Comparison of ENCODE assay signal across 9 cellular contexts in the genomic region with DNA sequence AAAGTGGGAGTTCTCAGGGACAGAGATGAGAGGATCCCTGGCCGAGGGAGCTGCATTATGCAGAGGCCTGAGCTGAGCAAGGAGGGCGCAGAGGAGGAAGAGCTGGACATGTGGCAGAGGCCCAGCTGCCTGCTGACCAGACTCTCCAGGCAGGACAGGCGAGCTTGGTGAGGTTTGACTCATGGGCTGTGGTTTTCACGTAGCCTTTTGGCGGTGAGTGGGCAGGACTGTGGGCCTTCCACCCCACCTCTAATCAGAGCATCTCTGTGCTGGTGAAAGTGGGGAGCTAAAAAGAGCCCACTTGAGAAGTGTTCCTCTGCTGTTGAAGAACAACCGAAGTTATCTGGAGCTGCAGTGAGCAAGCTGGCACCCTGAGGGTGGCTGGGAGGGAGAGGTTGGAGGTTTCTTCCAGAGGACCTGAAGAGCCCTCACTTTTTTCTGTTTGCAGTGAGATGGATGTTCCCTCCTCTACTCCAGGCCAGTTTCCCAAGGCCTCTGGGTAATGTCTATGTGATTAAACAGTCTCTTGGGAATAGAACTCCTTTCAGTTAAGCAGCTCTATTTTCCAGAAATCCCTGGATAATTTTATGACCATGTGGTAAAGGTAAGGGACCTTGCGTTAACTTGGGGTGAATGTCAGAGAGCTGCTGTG. TPM values are rescaled to one million over a fixed set of nuclear protein-coding genes. Genes with fewer than 3 reads are reported as not detected.
DNase-seq lines count a peak whose midpoint lies in the region; TF ChIP-seq lines count a peak whose summit lies in the region.
"Had no signal": no experiment of that assay in that cellular context is flagged by ENCODE, and none has a peak within 500 bp of the region (broad histone marks: within the 10 kb centered on the region; RNA-seq: fewer than 3 reads in every experiment).

No MANE protein-coding gene starts in this region.

- H3K36me3 ChIP-seq in PC-9 (ENCODE audit: low read depth) (no peaks in the 10 kb centered on the region), esophagus muscularis mucosa (no peaks in the 10 kb centered on the region)

- no peaks in the 10 kb centered on the region for H3K27me3 ChIP-seq in PC-9 (ENCODE audit: insufficient read depth, low read depth)
- H3K27me3 ChIP-seq in esophagus muscularis mucosa: no peaks in the 10 kb centered on the region

- intact Hi-C loops in PC-9 (cut with micrococcal nuclease; ENCODE audit: unreplicated experiment) (no loop called here), esophagus muscularis mucosa (cut with DNase I) (no loop called here)
- intact Hi-C loops in activated CD4-positive, alpha-beta T cell treated with anti-CD3 and anti-CD28 coated beads, Interleukin-2, amount 10 ng/mL, durations not matched to agents 24 days and 14 days (cut with micrococcal nuclease): no loop called here

- no peak for TF ChIP-seq CTCF in AG04449 (IDR thresholded peaks at IDR 0.05; ENCODE audit: insufficient read depth, low read length, missing control alignments)
- no peak for TF ChIP-seq CTCF in PC-9 (conservative IDR thresholded peaks at IDR 0.05)
- TF ChIP-seq CTCF in esophagus muscularis mucosa (IDR thresholded peaks at IDR 0.05): no peak
- no peak for TF ChIP-seq CTCF in nephron progenitor cell (IDR thresholded peaks at IDR 0.05)

- peaks cover 91% of the 10 kb centered on the region for H3K79me2 ChIP-seq in PC-9 (ENCODE audit: low read depth)

- POLR2A ChIA-PET in AG04449 (lab: Yijun Ruan, JAX): interaction anchor here (0.8 to 1.6 kb wide), 2 partner anchors 10 to 15 kb away, joined by 3 to 6 read pairs; no protein-coding TSS in a partner anchor
- POLR2A ChIA-PET in PC-9 (lab: Charles Lee; ENCODE audit: unreplicated experiment): interaction anchor here (0.6 kb wide), 1 partner anchor 514 kb away, joined by 10 read pairs; no protein-coding TSS in a partner anchor

- 53% methylated on average over 7 of the region's 7 CpGs for WGBS in esophagus muscularis mucosa

- H3K9me3 ChIP-seq in PC-9 (ENCODE audit: insufficient read depth, low read depth) (no peaks in the 10 kb centered on the region), esophagus muscularis mucosa (no peaks in the 10 kb centered on the region)

- peak overlapping the region; percentile 74 for H3K4me2 ChIP-seq in PC-9

- no peak overlapping the region for H3K4me3 ChIP-seq in AG04449 (ENCODE audit: low read depth, low read length)
- no peak overlapping the region; the same call in 1 of the 2 replicates for H3K4me3 ChIP-seq in PC-9
- H3K4me3 ChIP-seq in esophagus muscularis mucosa: no peak overlapping the region

- peaks cover 17% of the 10 kb centered on the region for H3K9me3 Mint-ChIP-seq in nephron progenitor cell
- no peaks in the 10 kb centered on the region for H3K9me3 Mint-ChIP-seq in activated CD4-positive, alpha-beta T cell treated with anti-CD3 and anti-CD28 coated beads, Interleukin-2, amount 10 ng/mL, durations not matched to agents 24 days and 14 days

- no peak overlapping the region for H2AFZ ChIP-seq in PC-9

- peak overlapping the region; percentile 34 for H3K4me3 Mint-ChIP-seq in nephron progenitor cell
- no peak overlapping the region for H3K4me3 Mint-ChIP-seq in activated CD4-positive, alpha-beta T cell treated with anti-CD3 and anti-CD28 coated beads, Interleukin-2, amount 10 ng/mL, durations not matched to agents 24 days and 14 days

- peak; percentile 42 for DNase-seq in AG04449 (ENCODE audit: low read depth, low spot score)
- DNase-seq in PC-9: peak; percentile 79 to 82
- no peak for DNase-seq in esophagus muscularis mucosa (ENCODE audit: extremely low spot score)
- no peak for DNase-seq in nephron progenitor cell
- no peak for DNase-seq in putamen (ENCODE audit: low spot score)
- no peak for DNase-seq in activated CD4-positive, alpha-beta T cell treated with anti-CD3 and anti-CD28 coated beads, Interleukin-2, amount 10 ng/mL, durations not matched to agents 24 days and 14 days
- no peak for DNase-seq in NCI-H2081 (lab: John Stamatoyannopoulos, UW)
- no peak for DNase-seq in NCI-H345 (lab: John Stamatoyannopoulos, UW)
- DNase-seq: DMS79 had no signal

- peaks cover 33% of the 10 kb centered on the region for H3F3A ChIP-seq in PC-9 (ENCODE audit: insufficient read depth, low read depth)

- CTCF ChIA-PET in AG04449 (lab: Yijun Ruan, JAX): interaction anchor here (0.6 to 4.7 kb wide), 2 partner anchors 10 to 198 kb away, joined by 3 to 38 read pairs; no protein-coding TSS in a partner anchor
- CTCF ChIA-PET in PC-9 (lab: Charles Lee): interaction anchor here (0.6 to 1.1 kb wide), 3 partner anchors 11 to 543 kb away, joined by 3 to 5 read pairs (median 3); no protein-coding TSS in a partner anchor

- peaks cover 49% of the 10 kb centered on the region for H3K4me1 Mint-ChIP-seq in nephron progenitor cell
- peaks cover 3% of the 10 kb centered on the region for H3K4me1 Mint-ChIP-seq in activated CD4-positive, alpha-beta T cell treated with anti-CD3 and anti-CD28 coated beads, Interleukin-2, amount 10 ng/mL, durations not matched to agents 24 days and 14 days

- no TSS peak for BruUV-seq in PC-9 (replicated peaks; lab: Mats Ljungman, UMichigan)

- H3K9me2 ChIP-seq in PC-9 (ENCODE audit: insufficient read depth): no peaks in the 10 kb centered on the region

- H3K36me3 Mint-ChIP-seq in nephron progenitor cell (ENCODE audit: low read depth): peaks cover 37% of the 10 kb centered on the region
- H3K36me3 Mint-ChIP-seq in activated CD4-positive, alpha-beta T cell treated with anti-CD3 and anti-CD28 coated beads, Interleukin-2, amount 10 ng/mL, durations not matched to agents 24 days and 14 days (ENCODE audit: low read depth): no peaks in the 10 kb centered on the region

- H3K27ac Mint-ChIP-seq in nephron progenitor cell: peak overlapping the region; percentile 96
- H3K27ac Mint-ChIP-seq in activated CD4-positive, alpha-beta T cell treated with anti-CD3 and anti-CD28 coated beads, Interleukin-2, amount 10 ng/mL, durations not matched to agents 24 days and 14 days: no peak overlapping the region

- peaks cover 31% of the 10 kb centered on the region for H4K20me1 ChIP-seq in PC-9 (ENCODE audit: insufficient read depth)

- H3K27ac ChIP-seq in PC-9: peak overlapping the region; percentile 54
- peak overlapping the region; percentile 48 to 74 (median 52) for H3K27ac ChIP-seq in esophagus muscularis mucosa (replicated peaks in 1 of 4)

- TF ChIP-seq EP300 in esophagus muscularis mucosa (IDR thresholded peaks at IDR 0.05): no peak

- H3K4me1 ChIP-seq in PC-9 (replicated peaks; ENCODE audit: insufficient read depth): peaks cover 38% of the 10 kb centered on the region
- H3K4me1 ChIP-seq in esophagus muscularis mucosa: peaks cover 58 to 76% (median 61%) of the 10 kb centered on the region in 4 donors

- no peak for TF ChIP-seq POLR2A in esophagus muscularis mucosa (IDR thresholded peaks at IDR 0.05; ENCODE audit: low read depth)

- no peaks in the 10 kb centered on the region for H3K27me3 Mint-ChIP-seq in nephron progenitor cell (ENCODE audit: low read depth, poor library complexity)
- H3K27me3 Mint-ChIP-seq in activated CD4-positive, alpha-beta T cell treated with anti-CD3 and anti-CD28 coated beads, Interleukin-2, amount 10 ng/mL, durations not matched to agents 24 days and 14 days: peaks cover 13% of the 10 kb centered on the region

RNA-seq across cellular contexts. Expression of a gene that starts 11.9 kb away (rescaled TPM):
- total RNA-seq in PC-9 (2021) (113 TPM in 2 replicates), esophagus muscularis mucosa (10 to 100 TPM; 26.5 to 49.2 (median 38.9) TPM)
- total RNA-seq in activated CD4-positive, alpha-beta T cell treated with anti-CD3 and anti-CD28 coated beads, Interleukin-2, amount 10 ng/mL, durations not matched to agents 24 days and 14 days: 7.9 and 10.2 TPM in 2 replicates

Comparison
In these comparisons a context has a peak if more than half of its experiments do, and no peak if none do; other contexts are left out.
1. DNase-seq: peak in AG04449 (single experiment) and PC-9 (2 of 2); none in esophagus muscularis mucosa (single experiment), nephron progenitor cell (single experiment), putamen (single experiment), activated CD4-positive, alpha-beta T cell treated with anti-CD3 and anti-CD28 coated beads, Interleukin-2, amount 10 ng/mL, durations not matched to agents 24 days and 14 days (single experiment), NCI-H2081 (0 of 2) and NCI-H345 (single experiment).